1 cellular context compared by ENCODE assay signal in the genomic region with DNA sequence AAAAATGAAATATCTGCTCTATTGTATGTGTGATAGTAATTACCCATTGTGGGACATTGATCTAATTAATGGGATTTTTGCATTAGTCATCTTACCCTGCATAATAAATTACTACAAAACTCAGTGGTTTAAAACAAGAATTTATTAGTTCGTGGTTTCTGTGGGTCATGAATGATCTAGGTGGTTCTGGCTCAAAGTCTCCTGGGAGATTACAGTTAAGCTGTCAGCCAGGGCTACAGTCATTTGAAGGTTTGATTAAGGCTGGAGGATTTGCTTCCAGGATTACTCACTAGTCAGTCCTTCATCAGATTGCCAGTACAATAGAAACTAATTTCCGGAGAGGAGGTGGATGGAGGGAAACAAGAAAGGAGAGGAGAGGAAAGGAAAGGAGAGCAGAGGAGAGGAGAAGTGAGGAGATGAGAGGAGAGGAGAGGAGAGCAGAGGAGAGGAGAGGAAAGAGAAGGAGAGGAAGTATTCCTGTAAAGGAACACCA.
TF ChIP-seq lines count a peak whose summit lies in the region.

No MANE protein-coding gene starts in this region.

TF ChIP-seq in K562, 482 proteins besides CTCF, POLR2A, EP300 and RAD21 (continued from another document):
- TF ChIP-seq, protein P1, sequence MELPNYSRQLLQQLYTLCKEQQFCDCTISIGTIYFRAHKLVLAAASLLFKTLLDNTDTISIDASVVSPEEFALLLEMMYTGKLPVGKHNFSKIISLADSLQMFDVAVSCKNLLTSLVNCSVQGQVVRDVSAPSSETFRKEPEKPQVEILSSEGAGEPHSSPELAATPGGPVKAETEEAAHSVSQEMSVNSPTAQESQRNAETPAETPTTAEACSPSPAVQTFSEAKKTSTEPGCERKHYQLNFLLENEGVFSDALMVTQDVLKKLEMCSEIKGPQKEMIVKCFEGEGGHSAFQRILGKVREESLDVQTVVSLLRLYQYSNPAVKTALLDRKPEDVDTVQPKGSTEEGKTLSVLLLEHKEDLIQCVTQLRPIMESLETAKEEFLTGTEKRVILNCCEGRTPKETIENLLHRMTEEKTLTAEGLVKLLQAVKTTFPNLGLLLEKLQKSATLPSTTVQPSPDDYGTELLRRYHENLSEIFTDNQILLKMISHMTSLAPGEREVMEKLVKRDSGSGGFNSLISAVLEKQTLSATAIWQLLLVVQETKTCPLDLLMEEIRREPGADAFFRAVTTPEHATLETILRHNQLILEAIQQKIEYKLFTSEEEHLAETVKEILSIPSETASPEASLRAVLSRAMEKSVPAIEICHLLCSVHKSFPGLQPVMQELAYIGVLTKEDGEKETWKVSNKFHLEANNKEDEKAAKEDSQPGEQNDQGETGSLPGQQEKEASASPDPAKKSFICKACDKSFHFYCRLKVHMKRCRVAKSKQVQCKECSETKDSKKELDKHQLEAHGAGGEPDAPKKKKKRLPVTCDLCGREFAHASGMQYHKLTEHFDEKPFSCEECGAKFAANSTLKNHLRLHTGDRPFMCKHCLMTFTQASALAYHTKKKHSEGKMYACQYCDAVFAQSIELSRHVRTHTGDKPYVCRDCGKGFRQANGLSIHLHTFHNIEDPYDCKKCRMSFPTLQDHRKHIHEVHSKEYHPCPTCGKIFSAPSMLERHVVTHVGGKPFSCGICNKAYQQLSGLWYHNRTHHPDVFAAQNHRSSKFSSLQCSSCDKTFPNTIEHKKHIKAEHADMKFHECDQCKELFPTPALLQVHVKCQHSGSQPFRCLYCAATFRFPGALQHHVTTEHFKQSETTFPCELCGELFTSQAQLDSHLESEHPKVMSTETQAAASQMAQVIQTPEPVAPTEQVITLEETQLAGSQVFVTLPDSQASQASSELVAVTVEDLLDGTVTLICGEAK (IDR thresholded peaks at IDR 0.05): 0 out of 2 replicates have a peak, but pooled peaks have one; percentile 10
- TF ChIP-seq, protein P1 (CRISPR knock-in tag; IDR thresholded peaks at IDR 0.05): no peak
- TF ChIP-seq MTA1 (IDR thresholded peaks at IDR 0.05; ENCODE audit: borderline replicate concordance) (0 out of 2 replicates have a peak, but pooled peaks have one; percentile 50), FUS (optimal IDR thresholded peaks at IDR 0.05; ENCODE audit: low read depth, low read length) (no peak), EHMT2 (IDR thresholded peaks at IDR 0.05) (0 out of 2 replicates have a peak, but pooled peaks have one; percentile 30), ZNF232 (CRISPR knock-in tag; IDR thresholded peaks at IDR 0.05) (no peak), ETV1 (tag; conservative IDR thresholded peaks at IDR 0.05; ENCODE audit: low read depth) (peak; percentile 46; the same call in 1 of the 2 replicates), NFE2 (IDR thresholded peaks at IDR 0.05; ENCODE audit: low read depth) (no peak), MEIS2 (IDR thresholded peaks at IDR 0.05; ENCODE audit: partially characterized antibody) (peak; percentile 7), NR2C1 (IDR thresholded peaks at IDR 0.05) (no peak), NR2C1 (tag; IDR thresholded peaks at IDR 0.05) (peak; percentile 31; the same call in 1 of the 2 replicates), TOE1 (IDR thresholded peaks at IDR 0.05; ENCODE audit: borderline replicate concordance) (0 out of 2 replicates have a peak, but pooled peaks have one; percentile 38), TOE1 (CRISPR knock-in tag; IDR thresholded peaks at IDR 0.05; ENCODE audit: borderline replicate concordance, low read depth) (no peak), SMARCE1 (IDR thresholded peaks at IDR 0.05) (peak; percentile 34; the same call in 1 of the 2 replicates), ZEB2 (IDR thresholded peaks at IDR 0.05) (peak; percentile 54; the same call in 1 of the 2 replicates), SMARCA4 (IDR thresholded peaks at IDR 0.05) (peak; percentile 34; the same call in 1 of the 2 replicates), RCOR1 (IDR thresholded peaks at IDR 0.05; ENCODE audit: borderline replicate concordance in 1 of 2, low read depth in 2 of 2, low read length in 2 of 2) (no peak)
- TF ChIP-seq, protein P2, sequence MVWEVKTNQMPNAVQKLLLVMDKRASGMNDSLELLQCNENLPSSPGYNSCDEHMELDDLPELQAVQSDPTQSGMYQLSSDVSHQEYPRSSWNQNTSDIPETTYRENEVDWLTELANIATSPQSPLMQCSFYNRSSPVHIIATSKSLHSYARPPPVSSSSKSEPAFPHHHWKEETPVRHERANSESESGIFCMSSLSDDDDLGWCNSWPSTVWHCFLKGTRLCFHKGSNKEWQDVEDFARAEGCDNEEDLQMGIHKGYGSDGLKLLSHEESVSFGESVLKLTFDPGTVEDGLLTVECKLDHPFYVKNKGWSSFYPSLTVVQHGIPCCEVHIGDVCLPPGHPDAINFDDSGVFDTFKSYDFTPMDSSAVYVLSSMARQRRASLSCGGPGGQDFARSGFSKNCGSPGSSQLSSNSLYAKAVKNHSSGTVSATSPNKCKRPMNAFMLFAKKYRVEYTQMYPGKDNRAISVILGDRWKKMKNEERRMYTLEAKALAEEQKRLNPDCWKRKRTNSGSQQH (CRISPR knock-in tag; IDR thresholded peaks at IDR 0.05): peak; percentile 35; the same call in 1 of the 2 replicates
- TF ChIP-seq, protein P3, sequence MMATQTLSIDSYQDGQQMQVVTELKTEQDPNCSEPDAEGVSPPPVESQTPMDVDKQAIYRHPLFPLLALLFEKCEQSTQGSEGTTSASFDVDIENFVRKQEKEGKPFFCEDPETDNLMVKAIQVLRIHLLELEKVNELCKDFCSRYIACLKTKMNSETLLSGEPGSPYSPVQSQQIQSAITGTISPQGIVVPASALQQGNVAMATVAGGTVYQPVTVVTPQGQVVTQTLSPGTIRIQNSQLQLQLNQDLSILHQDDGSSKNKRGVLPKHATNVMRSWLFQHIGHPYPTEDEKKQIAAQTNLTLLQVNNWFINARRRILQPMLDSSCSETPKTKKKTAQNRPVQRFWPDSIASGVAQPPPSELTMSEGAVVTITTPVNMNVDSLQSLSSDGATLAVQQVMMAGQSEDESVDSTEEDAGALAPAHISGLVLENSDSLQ (IDR thresholded peaks at IDR 0.05): peak; percentile 52
- TF ChIP-seq, protein P4, sequence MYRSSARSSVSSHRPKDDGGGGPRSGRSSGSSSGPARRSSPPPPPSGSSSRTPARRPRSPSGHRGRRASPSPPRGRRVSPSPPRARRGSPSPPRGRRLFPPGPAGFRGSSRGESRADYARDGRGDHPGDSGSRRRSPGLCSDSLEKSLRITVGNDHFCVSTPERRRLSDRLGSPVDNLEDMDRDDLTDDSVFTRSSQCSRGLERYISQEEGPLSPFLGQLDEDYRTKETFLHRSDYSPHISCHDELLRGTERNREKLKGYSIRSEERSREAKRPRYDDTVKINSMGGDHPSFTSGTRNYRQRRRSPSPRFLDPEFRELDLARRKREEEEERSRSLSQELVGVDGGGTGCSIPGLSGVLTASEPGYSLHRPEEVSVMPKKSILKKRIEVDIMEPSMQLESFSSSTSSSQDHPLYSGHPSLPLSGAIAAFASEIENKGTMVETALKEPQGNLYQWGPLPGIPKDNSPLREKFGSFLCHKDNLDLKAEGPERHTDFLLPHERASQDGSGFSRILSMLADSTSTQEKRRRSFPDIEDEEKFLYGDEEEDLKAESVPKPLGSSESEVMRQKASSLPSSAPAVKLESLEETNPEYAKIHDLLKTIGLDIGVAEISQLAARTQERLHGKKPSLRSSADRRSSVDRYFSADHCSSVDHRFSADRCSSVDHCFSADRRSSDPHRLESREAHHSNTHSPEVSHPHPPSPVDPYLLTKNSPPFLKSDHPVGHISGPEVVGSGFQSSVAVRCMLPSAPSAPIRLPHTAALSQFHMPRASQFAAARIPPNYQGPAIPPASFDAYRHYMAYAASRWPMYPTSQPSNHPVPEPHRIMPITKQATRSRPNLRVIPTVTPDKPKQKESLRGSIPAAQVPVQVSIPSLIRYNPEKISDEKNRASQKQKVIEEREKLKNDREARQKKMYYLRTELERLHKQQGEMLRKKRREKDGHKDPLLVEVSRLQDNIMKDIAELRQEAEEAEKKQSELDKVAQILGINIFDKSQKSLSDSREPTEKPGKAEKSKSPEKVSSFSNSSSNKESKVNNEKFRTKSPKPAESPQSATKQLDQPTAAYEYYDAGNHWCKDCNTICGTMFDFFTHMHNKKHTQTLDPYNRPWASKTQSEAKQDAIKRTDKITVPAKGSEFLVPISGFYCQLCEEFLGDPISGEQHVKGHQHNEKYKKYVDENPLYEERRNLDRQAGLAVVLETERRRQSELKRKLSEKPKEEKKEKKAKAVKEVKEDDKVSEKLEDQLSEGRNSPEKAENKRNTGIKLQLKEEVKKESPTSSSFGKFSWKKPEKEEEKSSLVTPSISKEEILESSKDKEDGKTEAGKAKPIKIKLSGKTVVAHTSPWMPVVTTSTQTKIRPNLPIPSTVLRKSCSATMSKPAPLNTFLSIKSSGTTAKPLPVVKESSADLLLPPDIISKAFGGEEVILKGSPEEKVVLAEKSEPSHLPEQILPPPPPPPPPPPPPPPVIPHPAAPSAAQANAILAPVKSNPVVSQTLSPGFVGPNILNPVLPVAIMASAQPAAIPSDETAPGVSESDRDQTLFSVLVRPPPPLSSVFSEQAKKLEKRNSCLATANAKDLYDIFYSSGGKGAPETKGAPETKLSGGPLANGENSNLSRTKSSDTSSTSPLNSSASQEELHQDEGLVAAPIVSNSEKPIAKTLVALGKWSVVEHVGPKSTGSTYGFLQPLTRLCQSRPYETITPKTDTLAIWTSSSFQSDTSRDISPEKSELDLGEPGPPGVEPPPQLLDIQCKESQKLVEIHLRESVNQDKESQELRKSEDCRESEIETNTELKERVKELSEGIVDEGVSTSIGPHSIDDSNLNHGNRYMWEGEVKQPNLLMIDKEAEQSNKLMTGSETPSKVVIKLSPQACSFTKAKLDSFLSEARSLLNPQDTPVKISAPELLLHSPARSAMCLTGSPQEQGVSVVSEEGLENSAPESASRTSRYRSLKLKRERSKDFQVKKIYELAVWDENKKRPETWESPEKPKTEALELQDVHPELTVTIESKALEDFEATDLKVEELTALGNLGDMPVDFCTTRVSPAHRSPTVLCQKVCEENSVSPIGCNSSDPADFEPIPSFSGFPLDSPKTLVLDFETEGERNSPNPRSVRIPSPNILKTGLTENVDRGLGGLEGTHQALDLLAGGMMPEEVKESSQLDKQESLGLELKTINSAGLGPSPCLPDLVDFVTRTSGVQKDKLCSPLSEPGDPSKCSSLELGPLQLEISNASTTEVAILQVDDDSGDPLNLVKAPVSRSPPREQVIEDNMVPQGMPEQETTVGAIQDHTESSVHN (IDR thresholded peaks at IDR 0.05; ENCODE audit: borderline replicate concordance in 1 of 2, low read depth in 1 of 2): no peak
- TF ChIP-seq, protein P5, sequence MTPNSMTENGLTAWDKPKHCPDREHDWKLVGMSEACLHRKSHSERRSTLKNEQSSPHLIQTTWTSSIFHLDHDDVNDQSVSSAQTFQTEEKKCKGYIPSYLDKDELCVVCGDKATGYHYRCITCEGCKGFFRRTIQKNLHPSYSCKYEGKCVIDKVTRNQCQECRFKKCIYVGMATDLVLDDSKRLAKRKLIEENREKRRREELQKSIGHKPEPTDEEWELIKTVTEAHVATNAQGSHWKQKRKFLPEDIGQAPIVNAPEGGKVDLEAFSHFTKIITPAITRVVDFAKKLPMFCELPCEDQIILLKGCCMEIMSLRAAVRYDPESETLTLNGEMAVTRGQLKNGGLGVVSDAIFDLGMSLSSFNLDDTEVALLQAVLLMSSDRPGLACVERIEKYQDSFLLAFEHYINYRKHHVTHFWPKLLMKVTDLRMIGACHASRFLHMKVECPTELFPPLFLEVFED (CRISPR knock-in tag; conservative IDR thresholded peaks at IDR 0.05): 0 out of 2 replicates have a peak, but pooled peaks have one; percentile 20
TF ChIP-seq in K562: peak in this region for 22.
